Comparison of ENCODE assay signal across 32 cellular contexts in genomic region chr4:173539986-173540385, GRCh38. TPM values are rescaled to one million over a fixed set of nuclear protein-coding genes. Genes with fewer than 3 reads are reported as not detected.
"Had no signal": no experiment of that assay in that cellular context is flagged by ENCODE, and none has a peak within 500 bp of the region (broad histone marks: within the 10 kb centered on the region; RNA-seq: fewer than 3 reads in every experiment).

No MANE protein-coding gene starts in this region.

- H3K27ac ChIP-seq: brain microvascular endothelial cell, hepatocyte, pancreas, psoas muscle had no signal

- H3K36me3 ChIP-seq: adrenal gland, ascending aorta, brain microvascular endothelial cell, pancreas, right lobe of liver had no signal

- H3K27ac Mint-ChIP-seq: activated naive CD8-positive, alpha-beta T cell; activated T-helper 2 cell treated with anti-CD3 and anti-CD28 coated beads, Interferon-gamma antibody, Interleukin-2, Interleukin-4, amounts not matched to agents 10 μg/mL and 5 μg/mL and 100 μg/mL, durations not matched to agents 14 hours and 24 hours and 36 hours; dendritic cell treated with granulocyte-macrophage colony-stimulating factor and Interleukin-4, amounts not matched to agents 40 ng/mL and 50 ng/mL, for 4 days; immature natural killer cell; memory B cell; nephron progenitor cell; stimulated activated effector memory CD8-positive, alpha-beta T cell treated with anti-CD3 and anti-CD28 coated beads, Interleukin-12 subunit alpha, Interleukin-12 subunit beta, amount 100 ng/mL, for 72 hours; stimulated activated naive CD8-positive, alpha-beta T cell treated with anti-CD3 and anti-CD28 coated beads, Interleukin-15, amount 100 ng/mL, for 72 hours; T-helper 1 cell treated with Interleukin-12 subunit alpha and Interleukin-12 subunit beta and Interleukin-4 antibody, amounts not matched to agents 30 μg/mL and 1 μg/mL, for 36 hours; type B pancreatic cell; WTC11 had no signal

- H3K36me3 Mint-ChIP-seq: immature natural killer cell; memory B cell; stimulated activated effector memory CD8-positive, alpha-beta T cell treated with anti-CD3 and anti-CD28 coated beads, Interleukin-12 subunit alpha, Interleukin-12 subunit beta, amount 100 ng/mL, for 72 hours; type B pancreatic cell; WTC11 had no signal

- H3K9me3 ChIP-seq: adrenal gland, ascending aorta, pancreas, psoas muscle, right lobe of liver had no signal

- ATAC-seq: activated T-cell treated with anti-CD3 and anti-CD28 coated beads, Interleukin-2, amount 50 U/mL, for 4 hours; pancreas; psoas muscle; right lobe of liver; stimulated activated effector memory CD8-positive, alpha-beta T cell treated with anti-CD3 and anti-CD28 coated beads, Interleukin-12 subunit alpha, Interleukin-12 subunit beta, amount 100 ng/mL, for 72 hours; stimulated activated naive CD8-positive, alpha-beta T cell treated with anti-CD3 and anti-CD28 coated beads, Interleukin-15, amount 100 ng/mL, for 72 hours; WTC11 had no signal

- DNase-seq: activated CD4-positive, alpha-beta T cell treated with anti-CD3 and anti-CD28 coated beads, Interleukin-2, amount 50 U/mL, for 4 hours; activated CD8-positive, alpha-beta memory T cell treated with anti-CD3 and anti-CD28 coated beads, Interleukin-2, amount 50 U/mL, for 48 hours; activated naive CD4-positive, alpha-beta T cell; activated T-cell treated with anti-CD3 and anti-CD28 coated beads, Interleukin-2, amount 50 U/mL, for 4 hours; adrenal gland; brain microvascular endothelial cell; caudate nucleus; effector CD4-positive, alpha-beta T cell; foreskin fibroblast; immature natural killer cell; nephron progenitor cell; pancreas; psoas muscle; right lobe of liver; small intestine; stimulated activated CD4-positive, alpha-beta T cell treated with anti-CD3 and anti-CD28 coated beads, Interleukin-2, amount 100 ng/mL, for 24 hours; stimulated activated naive CD8-positive, alpha-beta T cell treated with anti-CD3 and anti-CD28 coated beads, Interleukin-15, amount 100 ng/mL, for 72 hours; T1000 had no signal

- H3K4me3 Mint-ChIP-seq: dendritic cell treated with granulocyte-macrophage colony-stimulating factor and Interleukin-4, amounts not matched to agents 40 ng/mL and 50 ng/mL, for 4 days; immature natural killer cell; memory B cell; nephron progenitor cell; T-helper 1 cell treated with Interleukin-12 subunit alpha and Interleukin-12 subunit beta and Interleukin-4 antibody, amounts not matched to agents 30 μg/mL and 1 μg/mL, for 36 hours; WTC11 had no signal

- H3K4me3 ChIP-seq: adrenal gland, hepatocyte, pancreas, psoas muscle, right lobe of liver had no signal

- H3K27me3 ChIP-seq: ascending aorta had no signal

- H2AFZ ChIP-seq: hepatocyte had no signal

- H3K9me3 Mint-ChIP-seq: activated T-helper 2 cell treated with anti-CD3 and anti-CD28 coated beads, Interferon-gamma antibody, Interleukin-2, Interleukin-4, amounts not matched to agents 10 μg/mL and 5 μg/mL and 100 μg/mL, durations not matched to agents 14 hours and 24 hours and 36 hours; dendritic cell treated with granulocyte-macrophage colony-stimulating factor and Interleukin-4, amounts not matched to agents 40 ng/mL and 50 ng/mL, for 4 days; nephron progenitor cell; stimulated activated effector memory CD8-positive, alpha-beta T cell treated with anti-CD3 and anti-CD28 coated beads, Interleukin-12 subunit alpha, Interleukin-12 subunit beta, amount 100 ng/mL, for 72 hours; stimulated activated naive CD8-positive, alpha-beta T cell treated with anti-CD3 and anti-CD28 coated beads, Interleukin-15, amount 100 ng/mL, for 72 hours; type B pancreatic cell; WTC11 had no signal

RNA-seq across cellular contexts. Expression of gene HAND2, which starts 10.0 kb away (rescaled TPM):
- total RNA-seq: activated CD8-positive, alpha-beta memory T cell treated with anti-CD3 and anti-CD28 coated beads for 36 hours; activated T-cell treated with anti-CD3 and anti-CD28 coated beads, Interleukin-2, amount 50 U/mL, for 4 hours; activated T-helper 2 cell treated with anti-CD3 and anti-CD28 coated beads, Interferon-gamma antibody, Interleukin-2, Interleukin-4, amounts not matched to agents 10 μg/mL and 5 μg/mL and 100 μg/mL, durations not matched to agents 14 hours and 24 hours and 36 hours; epithelial cell of proximal tubule; glomerular endothelial cell; temporal lobe had no signal
- polyA plus RNA-seq: immature natural killer cell had no signal
